In genomic region chrX:155005190-155005589, GRCh38 we compare ENCODE assay signal across 21 cellular contexts.
"Had no signal": no experiment of that assay in that cellular context is flagged by ENCODE, and none has a peak within 500 bp of the region (broad histone marks: within the 10 kb centered on the region; RNA-seq: fewer than 3 reads in every experiment).

No MANE protein-coding gene starts in this region.

- H3K4me3 ChIP-seq: coronary artery, dorsolateral prefrontal cortex, esophagus muscularis mucosa, gastroesophageal sphincter, heart left ventricle, lower lobe of right lung, mucosa of descending colon had no signal

- H3K27ac ChIP-seq: coronary artery, dorsolateral prefrontal cortex, esophagus muscularis mucosa, foreskin keratinocyte, gastroesophageal sphincter, lower lobe of right lung had no signal

- ATAC-seq: foreskin keratinocyte, gastroesophageal sphincter, heart left ventricle, left colon, left lobe of liver, lower lobe of right lung, mucosa of descending colon had no signal

- H3K36me3 Mint-ChIP-seq: mesothelial cell of epicardium, naive B cell had no signal

- H3K4me1 Mint-ChIP-seq: naive B cell had no signal

- H3K4me3 Mint-ChIP-seq: mesothelial cell of epicardium, naive B cell had no signal

- H3K27me3 ChIP-seq: esophagus muscularis mucosa, foreskin keratinocyte, gastroesophageal sphincter, heart left ventricle had no signal

- DNase-seq: dermis blood vessel endothelial cell; dorsolateral prefrontal cortex; effector CD4-positive, alpha-beta T cell; effector memory CD4-positive, alpha-beta T cell; foreskin keratinocyte; heart left ventricle; hippocampal formation; islet precursor cell; kidney; kidney glomerular epithelial cell; left colon; left ventricle myocardium superior; lower lobe of right lung; mesenchymal stem cell; mucosa of descending colon; naive B cell had no signal

- H3K27ac Mint-ChIP-seq: mesothelial cell of epicardium, naive B cell had no signal

- H3K9me3 ChIP-seq: esophagus muscularis mucosa, gastroesophageal sphincter, heart left ventricle, lower lobe of right lung, mucosa of descending colon had no signal

- H3K4me1 ChIP-seq: foreskin keratinocyte, lower lobe of right lung had no signal

- H3K36me3 ChIP-seq: esophagus muscularis mucosa, gastroesophageal sphincter, heart left ventricle, lower lobe of right lung had no signal
